In genomic region chr2:127389778-127390435, GRCh38 we compare ENCODE assay signal across 11 cellular contexts. TPM values are rescaled to one million over a fixed set of nuclear protein-coding genes. Genes with fewer than 3 reads are reported as not detected.
DNase-seq lines count a peak whose midpoint lies in the region; ATAC-seq and TF ChIP-seq lines count a peak whose summit lies in the region.
"Had no signal": no experiment of that assay in that cellular context is flagged by ENCODE, and none has a peak within 500 bp of the region (broad histone marks: within the 10 kb centered on the region; RNA-seq: fewer than 3 reads in every experiment).

No MANE protein-coding gene starts in this region.

- H3K9me3 Mint-ChIP-seq in CD4-positive, CD25-positive, alpha-beta regulatory T cell, result peaks cover 0 to 2% (median 0%) of the 10 kb centered on the region in 7 donors
- H3K9me3 Mint-ChIP-seq in effector memory CD8-positive, alpha-beta T cell, result no peaks in the 10 kb centered on the region

- no peaks in the 10 kb centered on the region for H3K36me3 ChIP-seq in CD4-positive, CD25-positive, alpha-beta regulatory T cell (ENCODE audit: control insufficient read depth, insufficient read depth, low read length)
- no peaks in the 10 kb centered on the region for H3K36me3 ChIP-seq in body of pancreas (replicated peaks in 1 of 2; ENCODE audit: insufficient read depth in 1 of 2, low read depth in 2 of 2)
- no peaks in the 10 kb centered on the region for H3K36me3 ChIP-seq in thyroid gland
- H3K36me3 ChIP-seq: heart right ventricle had no signal

- peak overlapping the region; percentile 45 for H3K4me3 ChIP-seq in CD4-positive, CD25-positive, alpha-beta regulatory T cell (ENCODE audit: low read depth, low read length)
- H3K4me3 ChIP-seq in body of pancreas (no peak overlapping the region), thyroid gland (replicated peaks in 1 of 3) (no peak overlapping the region)
- H3K4me3 ChIP-seq: heart right ventricle had no signal

- no peaks in the 10 kb centered on the region for H3K9me3 ChIP-seq in CD4-positive, CD25-positive, alpha-beta regulatory T cell (ENCODE audit: control insufficient read depth in 2 of 2, low read length in 2 of 2)
- H3K9me3 ChIP-seq in body of pancreas (no peaks in the 10 kb centered on the region), thyroid gland (no peaks in the 10 kb centered on the region)
- H3K9me3 ChIP-seq: Caco-2, heart right ventricle had no signal

- no peak for TF ChIP-seq CTCF in body of pancreas (IDR thresholded peaks at IDR 0.05)
- no peak for TF ChIP-seq CTCF in thyroid gland (IDR thresholded peaks at IDR 0.05)

- peaks cover 35 to 54% (median 38%) of the 10 kb centered on the region in 4 donors for H3K4me1 Mint-ChIP-seq in CD4-positive, CD25-positive, alpha-beta regulatory T cell
- H3K4me1 Mint-ChIP-seq in effector memory CD8-positive, alpha-beta T cell (ENCODE audit: low read depth in 2 of 2), result peaks cover 24 to 41% of the 10 kb centered on the region in 2 donors

- H3K27ac Mint-ChIP-seq in CD4-positive, CD25-positive, alpha-beta regulatory T cell, result peak overlapping the region; percentile 97 to 100 (median 98)
- peak overlapping the region; percentile 99 for H3K27ac Mint-ChIP-seq in effector memory CD8-positive, alpha-beta T cell

- no peaks in the 10 kb centered on the region for H3K27me3 ChIP-seq in CD4-positive, CD25-positive, alpha-beta regulatory T cell (ENCODE audit: control insufficient read depth, insufficient read depth, low read length)
- H3K27me3 ChIP-seq in body of pancreas, result no peaks in the 10 kb centered on the region
- no peaks in the 10 kb centered on the region for H3K27me3 ChIP-seq in thyroid gland
- H3K27me3 ChIP-seq: heart right ventricle had no signal

- H3K4me1 ChIP-seq in CD4-positive, CD25-positive, alpha-beta regulatory T cell (ENCODE audit: control insufficient read depth, insufficient read depth, low read length, poor library complexity, severe bottlenecking), result peaks cover 42% of the 10 kb centered on the region
- H3K4me1 ChIP-seq in body of pancreas, result peaks cover 33% of the 10 kb centered on the region
- H3K4me1 ChIP-seq in thyroid gland, result peaks cover 18 to 24% of the 10 kb centered on the region in 2 donors

- 69 to 92% methylated on average over 5 of the region's 5 CpGs for WGBS in body of pancreas, 2 donors
- 81 to 96% methylated on average over 5 of the region's 5 CpGs for WGBS in thyroid gland, 2 donors

- TF ChIP-seq POLR2A in Raji (IDR thresholded peaks at IDR 0.05; ENCODE audit: insufficient read depth, low read depth, low read length) (peak; percentile 26; the same call in 1 of the 2 replicates), body of pancreas (IDR thresholded peaks at IDR 0.05) (no peak), thyroid gland (IDR thresholded peaks at IDR 0.05) (no peak)

- peak overlapping the region; percentile 63 to 99 (median 74) for H3K4me3 Mint-ChIP-seq in CD4-positive, CD25-positive, alpha-beta regulatory T cell
- peak overlapping the region; percentile 84 to 91 for H3K4me3 Mint-ChIP-seq in effector memory CD8-positive, alpha-beta T cell

- DNase-seq in CD4-positive, CD25-positive, alpha-beta regulatory T cell, result peak; percentile 16 to 79 (median 57)
- no peak for DNase-seq in effector memory CD8-positive, alpha-beta T cell
- no peak for DNase-seq in posterior vena cava (ENCODE audit: low spot score)
- DNase-seq in body of pancreas, result no peak
- no peak for DNase-seq in thyroid gland
- DNase-seq: Caco-2, heart right ventricle, midbrain had no signal

- intact Hi-C loops in posterior vena cava (cut with DNase I) (no loop called here), body of pancreas (cut with DNase I) (no loop called here), thyroid gland (cut with DNase I) (no loop called here)

- H3K36me3 Mint-ChIP-seq in CD4-positive, CD25-positive, alpha-beta regulatory T cell, result peaks cover 7% of the 10 kb centered on the region
- peaks cover 31% of the 10 kb centered on the region for H3K36me3 Mint-ChIP-seq in effector memory CD8-positive, alpha-beta T cell (ENCODE audit: insufficient read depth)

- no peaks in the 10 kb centered on the region for H3K27me3 Mint-ChIP-seq in CD4-positive, CD25-positive, alpha-beta regulatory T cell
- H3K27me3 Mint-ChIP-seq in effector memory CD8-positive, alpha-beta T cell, result no peaks in the 10 kb centered on the region

- ATAC-seq in CD4-positive, CD25-positive, alpha-beta regulatory T cell (ENCODE audit: low read depth in 2 of 2), result no peak
- ATAC-seq in HG02981 (IDR thresholded peaks at IDR 0.05; ENCODE audit: unreplicated experiment) (peak; percentile 20), GM18502 (IDR thresholded peaks at IDR 0.05; ENCODE audit: poor library complexity, unreplicated experiment) (no peak), body of pancreas (no peak)
- ATAC-seq in effector memory CD8-positive, alpha-beta T cell (replicated peaks), result no peak
- ATAC-seq: heart right ventricle had no signal

- H3K27ac ChIP-seq in CD4-positive, CD25-positive, alpha-beta regulatory T cell (ENCODE audit: insufficient read depth, low read length, poor library complexity, severe bottlenecking), result peak overlapping the region; percentile 100
- H3K27ac ChIP-seq in body of pancreas (no peak overlapping the region), thyroid gland (no peak overlapping the region)

RNA-seq across cellular contexts. Expression of gene MAP3K2, which starts 2.1 kb away (rescaled TPM):
- 95.7 TPM for total RNA-seq in CD4-positive, CD25-positive, alpha-beta regulatory T cell
- polyA plus RNA-seq in CD4-positive, CD25-positive, alpha-beta regulatory T cell, result 10 to 100 TPM; 48.4 to 65.7 (median 50.5) TPM
- total RNA-seq in posterior vena cava, result 10 to 100 TPM; 63.9 to 68.5 TPM
- 10 to 100 TPM; 27.8 to 35.3 TPM for total RNA-seq in body of pancreas
- 100 to 1,000 TPM in 1 of 4 donors, 10 to 100 TPM in 3; 84.8 to 118 (median 92.8) TPM for total RNA-seq in thyroid gland

RNA-seq across cellular contexts. Expression of gene PROC, which starts 28.3 kb away (rescaled TPM):
- not detected for total RNA-seq in CD4-positive, CD25-positive, alpha-beta regulatory T cell
- polyA plus RNA-seq in CD4-positive, CD25-positive, alpha-beta regulatory T cell, result under 1 TPM in 1 of 4 donors, not detected in 3; 0.35 TPM
- not detected for total RNA-seq in posterior vena cava
- total RNA-seq in body of pancreas, result under 1 TPM in 1 of 2 donors, not detected in 1; 0.26 TPM
- total RNA-seq in thyroid gland, result not detected
- total RNA-seq: heart right ventricle had no signal
- polyA plus RNA-seq: heart right ventricle had no signal

Comparison
In these comparisons a context has a peak if more than half of its experiments do, and no peak if none do; other contexts are left out.
1. DNase-seq: peak in CD4-positive, CD25-positive, alpha-beta regulatory T cell (3 of 3); none in effector memory CD8-positive, alpha-beta T cell (0 of 3), posterior vena cava (single experiment), body of pancreas (0 of 4) and thyroid gland (0 of 2).